ENCODE assay signal across 22 cellular contexts in genomic region chr14:90567991-90568390, GRCh38.
A peak's percentile ranks its signal among the peaks of the same experiment; 100 is the strongest.
DNase-seq lines count a peak whose midpoint lies in the region; ATAC-seq and TF ChIP-seq lines count a peak whose summit lies in the region.
"Had no signal": no experiment of that assay in that cellular context is flagged by ENCODE, and none has a peak within 500 bp of the region (broad histone marks: within the 10 kb centered on the region; RNA-seq: fewer than 3 reads in every experiment).

No MANE protein-coding gene starts in this region.

- no peak overlapping the region for H3K4me3 Mint-ChIP-seq in stimulated activated memory B cell treated with anti-CD40 and anti-IgM and Interleukin-4, amounts not matched to agents 10 μg/mL and 1 μg/mL and 100 μg/mL, for 72 hours
- H3K4me3 Mint-ChIP-seq: naive thymus-derived CD4-positive, alpha-beta T cell; T-helper 1 cell treated with Interleukin-12 subunit alpha and Interleukin-12 subunit beta and Interleukin-4 antibody, amounts not matched to agents 30 μg/mL and 1 μg/mL, for 36 hours had no signal

- 72 to 74% methylated on average over 6 to 7 of the region's 7 CpGs for WGBS in esophagus squamous epithelium, 2 donors

- no peaks in the 10 kb centered on the region for H3K36me3 ChIP-seq in esophagus squamous epithelium
- peaks cover 0 to 6% (median 0%) of the 10 kb centered on the region in 3 donors for H3K36me3 ChIP-seq in tibial artery
- H3K36me3 ChIP-seq: breast epithelium had no signal

- H3K27ac ChIP-seq in angular gyrus (ENCODE audit: low read depth, low read length) (peak overlapping the region; percentile 99), esophagus squamous epithelium (peak overlapping the region in 3 of 4 donors; percentile 27 to 61 (median 55)), tibial artery (peak overlapping the region; percentile 55 to 66)
- H3K27ac ChIP-seq: VCaP had no signal

- H3K27ac Mint-ChIP-seq in stimulated activated memory B cell treated with anti-CD40 and anti-IgM and Interleukin-4, amounts not matched to agents 10 μg/mL and 1 μg/mL and 100 μg/mL, for 72 hours: no peak overlapping the region
- H3K27ac Mint-ChIP-seq: T-helper 1 cell treated with Interleukin-12 subunit alpha and Interleukin-12 subunit beta and Interleukin-4 antibody, amounts not matched to agents 30 μg/mL and 1 μg/mL, for 36 hours had no signal

- no peak for ATAC-seq in stimulated activated memory B cell treated with anti-CD40 and anti-IgM and Interleukin-4, amounts not matched to agents 10 μg/mL and 1 μg/mL and 100 μg/mL, for 72 hours
- ATAC-seq: naive thymus-derived CD4-positive, alpha-beta T cell; Right ventricle myocardium inferior had no signal

- H3K27me3 ChIP-seq in esophagus squamous epithelium: no peaks in the 10 kb centered on the region
- no peaks in the 10 kb centered on the region for H3K27me3 ChIP-seq in tibial artery
- H3K27me3 ChIP-seq: breast epithelium, heart left ventricle had no signal

- H3K9me3 ChIP-seq in esophagus squamous epithelium (no peaks in the 10 kb centered on the region), tibial artery (no peaks in the 10 kb centered on the region)
- H3K9me3 ChIP-seq: breast epithelium, heart left ventricle had no signal

- intact Hi-C loops in esophagus squamous epithelium (cut with DNase I) (no loop called here), tibial artery (cut with DNase I; ENCODE audit: low total_unique reads) (no loop called here)

- TF ChIP-seq POLR2A in esophagus squamous epithelium (IDR thresholded peaks at IDR 0.05): no peak

- H3K4me3 ChIP-seq in esophagus squamous epithelium (no peak overlapping the region), tibial artery (no peak overlapping the region)
- H3K4me3 ChIP-seq: breast epithelium, heart left ventricle, lung had no signal

- DNase-seq in esophagus squamous epithelium (lab: John Stamatoyannopoulos, UW) (no peak), nucleus accumbens (lab: John Stamatoyannopoulos, UW) (peak in 47 of 56 donors; percentile 18 to 76 (median 55)), tibial artery (no peak), cerebellar nuclear complex (lab: John Stamatoyannopoulos, UW) (no peak), activated gamma-delta T cell treated with Interleukin-2 at 50 U/mL for 16 hours (no peak), DMS53 treated with DMSO at 0.1 percent for 48 hours (lab: John Stamatoyannopoulos, UW; ENCODE audit: unreplicated experiment) (no peak)
- DNase-seq: activated CD4-positive, alpha-beta T cell treated with anti-CD3 and anti-CD28 coated beads, Interleukin-2, amount 50 U/mL, for 4 hours; activated naive CD4-positive, alpha-beta T cell treated with anti-CD3 and anti-CD28 coated beads, Interleukin-2, amount 50 U/mL, for 16 hours; Calu3; heart left ventricle; Kasumi-1; naive thymus-derived CD4-positive, alpha-beta T cell; NCI-H1092; NCI-H524; stimulated activated naive CD4-positive, alpha-beta T cell had no signal

- TF ChIP-seq CTCF in esophagus squamous epithelium (IDR thresholded peaks at IDR 0.05) (no peak), tibial artery (IDR thresholded peaks at IDR 0.05) (no peak)

- H3K36me3 Mint-ChIP-seq in stimulated activated memory B cell treated with anti-CD40 and anti-IgM and Interleukin-4, amounts not matched to agents 10 μg/mL and 1 μg/mL and 100 μg/mL, for 72 hours: no peaks in the 10 kb centered on the region
- H3K36me3 Mint-ChIP-seq: naive thymus-derived CD4-positive, alpha-beta T cell had no signal

- no peaks in the 10 kb centered on the region for H3K4me1 Mint-ChIP-seq in stimulated activated memory B cell treated with anti-CD40 and anti-IgM and Interleukin-4, amounts not matched to agents 10 μg/mL and 1 μg/mL and 100 μg/mL, for 72 hours

- H3K9me3 Mint-ChIP-seq in stimulated activated memory B cell treated with anti-CD40 and anti-IgM and Interleukin-4, amounts not matched to agents 10 μg/mL and 1 μg/mL and 100 μg/mL, for 72 hours: no peaks in the 10 kb centered on the region
- H3K9me3 Mint-ChIP-seq: naive thymus-derived CD4-positive, alpha-beta T cell; T-helper 1 cell treated with Interleukin-12 subunit alpha and Interleukin-12 subunit beta and Interleukin-4 antibody, amounts not matched to agents 30 μg/mL and 1 μg/mL, for 36 hours had no signal

- H3K27me3 Mint-ChIP-seq in stimulated activated memory B cell treated with anti-CD40 and anti-IgM and Interleukin-4, amounts not matched to agents 10 μg/mL and 1 μg/mL and 100 μg/mL, for 72 hours: no peaks in the 10 kb centered on the region
- H3K27me3 Mint-ChIP-seq: naive thymus-derived CD4-positive, alpha-beta T cell had no signal

- H3K4me1 ChIP-seq in esophagus squamous epithelium (peaks cover 0 to 17% (median 6%) of the 10 kb centered on the region in 3 donors), tibial artery (peaks cover 0 to 24% (median 16%) of the 10 kb centered on the region in 4 donors)
- H3K4me1 ChIP-seq: breast epithelium had no signal

Comparison
In these comparisons a context has a peak if more than half of its experiments do, and no peak if none do; other contexts are left out.
1. DNase-seq: peak in nucleus accumbens (47 of 56); none in esophagus squamous epithelium (single experiment), tibial artery (0 of 2), cerebellar nuclear complex (0 of 2), activated gamma-delta T cell treated with Interleukin-2 at 50 U/mL for 16 hours (single experiment) and DMS53 treated with DMSO at 0.1 percent for 48 hours (single experiment).
2. Peak in every context shown above with its lines, with median percentiles within 50 percentile points of each other: H3K27ac ChIP-seq.